Comparison of ENCODE assay signal across 8 cellular contexts in genomic region chr5:154405078-154405792, GRCh38. TPM values are rescaled to one million over a fixed set of nuclear protein-coding genes. Genes with fewer than 3 reads are reported as not detected.
DNase-seq lines count a peak whose midpoint lies in the region; ATAC-seq and TF ChIP-seq lines count a peak whose summit lies in the region.

No MANE protein-coding gene starts in this region.

- in situ Hi-C loops in HAP-1 (cut with MboI; ENCODE audit: low sequenced_read_pairs), result loop anchor here (10.0 kb wide), 1 partner anchor 420 kb away; no protein-coding TSS in a partner anchor

- peak overlapping the region; percentile 56 for H4K8ac ChIP-seq in trophoblast cell (ENCODE audit: low read depth, low read length)

- no peaks in the 10 kb centered on the region for H3K27me3 Mint-ChIP-seq in activated naive CD4-positive, alpha-beta T cell treated with anti-CD3 and anti-CD28 coated beads, Interleukin-2, amount 50 U/mL, for 24 hours

- WGBS in trophoblast cell (ENCODE audit: extremely low coverage, insufficient coverage, insufficient read length), result no CpG with 5 or more reads among the region's 37 CpGs
- 8 to 9% methylated on average over 29 to 37 of the region's 37 CpGs for WGBS in tibial nerve, 2 donors

- no peak overlapping the region for H3K23ac ChIP-seq in trophoblast cell (ENCODE audit: low read length)

- peak overlapping the region; percentile 33 for H2BK5ac ChIP-seq in trophoblast cell (ENCODE audit: low read depth, low read length, poor library complexity)

- peaks cover 13% of the 10 kb centered on the region for H3K4me1 Mint-ChIP-seq in activated naive CD4-positive, alpha-beta T cell treated with anti-CD3 and anti-CD28 coated beads, Interleukin-2, amount 50 U/mL, for 24 hours

- peak overlapping the region; percentile 67 for H3K4me3 Mint-ChIP-seq in activated naive CD4-positive, alpha-beta T cell treated with anti-CD3 and anti-CD28 coated beads, Interleukin-2, amount 50 U/mL, for 24 hours

- no peaks in the 10 kb centered on the region for H3K79me2 ChIP-seq in Loucy (ENCODE audit: insufficient read depth, low read length)
- H3K79me2 ChIP-seq in trophoblast cell (ENCODE audit: control insufficient read depth, insufficient read depth, low read length, poor library complexity), result no peaks in the 10 kb centered on the region

- ATAC-seq in SK-N-SH treated with all-trans-retinoic acid at 6 μM for 48 hours, result peak; percentile 95

- H2AFZ ChIP-seq in Loucy (ENCODE audit: low read length) (no peak overlapping the region), trophoblast cell (ENCODE audit: insufficient read depth, low read length, poor library complexity) (no peak overlapping the region)

- peak; percentile 11 for DNase-seq in GM04503 (ENCODE audit: low read depth)
- DNase-seq in HAP-1 (ENCODE audit: low spot score in 2 of 2), result peak; percentile 77 to 88
- DNase-seq in cardiac muscle cell (ENCODE audit: low read depth in 1 of 2, low spot score in 1 of 2), result peak; percentile 85 to 90
- peak; percentile 67 to 80 for DNase-seq in trophoblast cell
- DNase-seq in tibial nerve (ENCODE audit: low spot score in 2 of 2), result peak; percentile 61 to 76

- no peaks in the 10 kb centered on the region for H3F3A ChIP-seq in Loucy (ENCODE audit: low read depth)

- H3K27me3 ChIP-seq in HAP-1 (ENCODE audit: low read depth) (no peaks in the 10 kb centered on the region), Loucy (ENCODE audit: insufficient read depth, low read length, poor library complexity, severe bottlenecking) (no peaks in the 10 kb centered on the region), cardiac muscle cell (no peaks in the 10 kb centered on the region), trophoblast cell (ENCODE audit: insufficient read depth, low read length) (no peaks in the 10 kb centered on the region), tibial nerve (no peaks in the 10 kb centered on the region)

- H3K4me1 ChIP-seq in HAP-1, result no peaks in the 10 kb centered on the region
- no peaks in the 10 kb centered on the region for H3K4me1 ChIP-seq in Loucy (ENCODE audit: insufficient read depth, low read length, poor library complexity, severe bottlenecking)
- H3K4me1 ChIP-seq in cardiac muscle cell (ENCODE audit: low read depth), result peaks cover 10% of the 10 kb centered on the region
- peaks cover 3 to 8% of the 10 kb centered on the region in 2 experiments for H3K4me1 ChIP-seq in trophoblast cell (ENCODE audit: control insufficient read depth in 1 of 2, insufficient read depth in 2 of 2, low read length in 2 of 2)
- H3K4me1 ChIP-seq in tibial nerve, result peaks cover 0 to 9% (median 3%) of the 10 kb centered on the region in 4 donors

- H3K9ac ChIP-seq in Loucy (ENCODE audit: low read depth, low read length, poor library complexity, severe bottlenecking), result no peak overlapping the region
- H3K9ac ChIP-seq in trophoblast cell (ENCODE audit: low read length), result peak overlapping the region; percentile 28

- H3K79me1 ChIP-seq in trophoblast cell (ENCODE audit: low read length), result peaks cover 3% of the 10 kb centered on the region

- H3K27ac ChIP-seq in cardiac muscle cell, result no peak overlapping the region
- no peak overlapping the region for H3K27ac ChIP-seq in trophoblast cell (ENCODE audit: low read depth, low read length)
- no peak overlapping the region for H3K27ac ChIP-seq in tibial nerve

- H3K27ac Mint-ChIP-seq in activated naive CD4-positive, alpha-beta T cell treated with anti-CD3 and anti-CD28 coated beads, Interleukin-2, amount 50 U/mL, for 24 hours, result no peak overlapping the region

- H2BK12ac ChIP-seq in trophoblast cell (ENCODE audit: low read length), result peak overlapping the region; percentile 59

- H4K12ac ChIP-seq in trophoblast cell (ENCODE audit: low read depth, low read length), result no peak overlapping the region

- H3K9me3 ChIP-seq in HAP-1 (no peaks in the 10 kb centered on the region), Loucy (ENCODE audit: insufficient read depth, low read depth, low read length) (no peaks in the 10 kb centered on the region), cardiac muscle cell (ENCODE audit: low read depth) (no peaks in the 10 kb centered on the region), trophoblast cell (ENCODE audit: insufficient read depth, low read depth, low read length) (no peaks in the 10 kb centered on the region), tibial nerve (no peaks in the 10 kb centered on the region)

- no peaks in the 10 kb centered on the region for H3K9me3 Mint-ChIP-seq in activated naive CD4-positive, alpha-beta T cell treated with anti-CD3 and anti-CD28 coated beads, Interleukin-2, amount 50 U/mL, for 24 hours

- TF ChIP-seq EP300 in tibial nerve (IDR thresholded peaks at IDR 0.05), result peak in 1 of 2 donors; percentile 51

- H3K18ac ChIP-seq in trophoblast cell (ENCODE audit: low read length), result peak overlapping the region; percentile 4

- H3K9me2 ChIP-seq in Loucy (replicated peaks; ENCODE audit: low read depth, low read length), result no peaks in the 10 kb centered on the region

- TF ChIP-seq POLR2A in tibial nerve (IDR thresholded peaks at IDR 0.05), result no peak

- peak overlapping the region; percentile 41 for H4K91ac ChIP-seq in trophoblast cell (ENCODE audit: low read depth, low read length)

- H2AK5ac ChIP-seq in trophoblast cell (ENCODE audit: low read length), result no peak overlapping the region

- H3K4me2 ChIP-seq in Loucy (ENCODE audit: low read depth, low read length, poor library complexity, severe bottlenecking) (no peak overlapping the region), trophoblast cell (ENCODE audit: low read length) (peak overlapping the region; percentile 59)

- no peaks in the 10 kb centered on the region for H4K20me1 ChIP-seq in Loucy (ENCODE audit: insufficient read depth, low read length, poor library complexity, severe bottlenecking)

- no peaks in the 10 kb centered on the region for H3K36me3 Mint-ChIP-seq in activated naive CD4-positive, alpha-beta T cell treated with anti-CD3 and anti-CD28 coated beads, Interleukin-2, amount 50 U/mL, for 24 hours

- H3K14ac ChIP-seq in trophoblast cell (ENCODE audit: low read length), result no peak overlapping the region

- H3K36me3 ChIP-seq in HAP-1 (replicated peaks) (no peaks in the 10 kb centered on the region), Loucy (ENCODE audit: insufficient read depth, low read length) (no peaks in the 10 kb centered on the region), cardiac muscle cell (no peaks in the 10 kb centered on the region), trophoblast cell (ENCODE audit: control insufficient read depth in 1 of 2, insufficient read depth in 2 of 2, low read length in 2 of 2) (peaks cover 18 to 30% of the 10 kb centered on the region in 2 experiments), tibial nerve (peaks cover 0 to 14% (median 0%) of the 10 kb centered on the region in 3 donors)

- H3K4ac ChIP-seq in trophoblast cell (ENCODE audit: low read depth, low read length), result no peak overlapping the region

- peak overlapping the region; percentile 14 for H2BK120ac ChIP-seq in trophoblast cell (ENCODE audit: insufficient read depth, low read length, poor library complexity)

- peak; percentile 49 for TF ChIP-seq CTCF in Loucy (conservative IDR thresholded peaks at IDR 0.05; ENCODE audit: low read length)
- TF ChIP-seq CTCF in cardiac muscle cell (IDR thresholded peaks at IDR 0.05; ENCODE audit: low read depth, low read length), result peak; percentile 90
- peak; percentile 78 to 94 (median 86) for TF ChIP-seq CTCF in tibial nerve (IDR thresholded peaks at IDR 0.05)

- H3K4me3 ChIP-seq in HAP-1, result no peak overlapping the region
- no peak overlapping the region for H3K4me3 ChIP-seq in Loucy (ENCODE audit: low read length, poor library complexity, severe bottlenecking)
- H3K4me3 ChIP-seq in cardiac muscle cell, result peak overlapping the region; percentile 12
- H3K4me3 ChIP-seq in trophoblast cell (ENCODE audit: low read depth, low read length), result no peak overlapping the region
- H3K4me3 ChIP-seq in tibial nerve, result peak overlapping the region; percentile 14 to 41 (median 30)

TF ChIP-seq in SK-N-SH treated with all-trans-retinoic acid at 6 μM for 48 hours, 23 proteins besides CTCF, POLR2A, EP300 and RAD21 (continues in another document):
- TF ChIP-seq ZNF8 (CRISPR knock-in tag; IDR thresholded peaks at IDR 0.05) (no peak), CREB5 (CRISPR knock-in tag; IDR thresholded peaks at IDR 0.05; ENCODE audit: low read depth) (no peak)
- TF ChIP-seq, protein P1, sequence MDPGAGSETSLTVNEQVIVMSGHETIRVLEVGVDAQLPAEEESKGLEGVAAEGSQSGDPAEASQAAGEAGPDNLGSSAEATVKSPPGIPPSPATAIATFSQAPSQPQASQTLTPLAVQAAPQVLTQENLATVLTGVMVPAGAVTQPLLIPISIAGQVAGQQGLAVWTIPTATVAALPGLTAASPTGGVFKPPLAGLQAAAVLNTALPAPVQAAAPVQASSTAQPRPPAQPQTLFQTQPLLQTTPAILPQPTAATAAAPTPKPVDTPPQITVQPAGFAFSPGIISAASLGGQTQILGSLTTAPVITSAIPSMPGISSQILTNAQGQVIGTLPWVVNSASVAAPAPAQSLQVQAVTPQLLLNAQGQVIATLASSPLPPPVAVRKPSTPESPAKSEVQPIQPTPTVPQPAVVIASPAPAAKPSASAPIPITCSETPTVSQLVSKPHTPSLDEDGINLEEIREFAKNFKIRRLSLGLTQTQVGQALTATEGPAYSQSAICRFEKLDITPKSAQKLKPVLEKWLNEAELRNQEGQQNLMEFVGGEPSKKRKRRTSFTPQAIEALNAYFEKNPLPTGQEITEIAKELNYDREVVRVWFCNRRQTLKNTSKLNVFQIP (CRISPR knock-in tag; IDR thresholded peaks at IDR 0.05; ENCODE audit: borderline replicate concordance, low read depth), result no peak

RNA-seq across cellular contexts. Expression of gene SAP30L, which starts 40.6 kb away (rescaled TPM):
- total RNA-seq in cardiac muscle cell (15.5 and 20.8 TPM in 2 replicates), tibial nerve (10 to 100 TPM; 30.0 to 60.5 (median 38.6) TPM)
- 37.2 and 37.5 TPM in 2 replicates for polyA plus RNA-seq in cardiac muscle cell
- polyA plus RNA-seq in trophoblast cell (2013), result 74.2 and 79.0 TPM in 2 replicates

Comparison
In these comparisons a context has a peak if more than half of its experiments do, and no peak if none do; other contexts are left out.
1. DNase-seq: peak in every context shown above with its lines; median percentile 88 in cardiac muscle cell; 82 in HAP-1; 74 in trophoblast cell; 68 in tibial nerve; 11 in GM04503.
2. H3K4me3 ChIP-seq: peak in cardiac muscle cell (single experiment) and tibial nerve (4 of 4); none in HAP-1 (single experiment), Loucy (single experiment) and trophoblast cell (single experiment).
3. Peak in every context shown above with its lines, with median percentiles within 50 percentile points of each other: CTCF ChIP-seq.